In the genomic region with DNA sequence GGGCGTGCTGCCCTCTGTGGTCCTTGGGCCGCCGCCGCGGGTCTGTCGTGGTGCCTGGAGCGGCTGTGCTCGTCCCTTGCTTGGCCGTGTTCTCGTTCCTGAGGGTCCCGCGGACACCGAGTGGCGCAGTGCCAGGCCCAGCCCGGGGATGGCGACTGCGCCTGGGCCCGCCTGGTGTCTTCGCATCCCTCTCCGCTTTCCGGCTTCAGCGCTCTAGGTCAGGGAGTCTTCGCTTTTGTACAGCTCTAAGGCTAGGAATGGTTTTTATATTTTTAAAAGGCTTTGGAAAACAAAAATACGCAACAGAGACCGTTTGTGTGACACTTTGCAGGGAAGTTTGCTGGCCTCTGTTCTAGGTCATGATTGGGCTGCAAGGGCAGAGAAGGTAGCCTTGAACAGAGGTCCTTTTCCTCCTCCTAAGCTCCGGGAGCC, we compare ENCODE assay signal across 8 cellular contexts. TPM values are rescaled to one million over a fixed set of nuclear protein-coding genes. Genes with fewer than 3 reads are reported as not detected.
A peak's percentile ranks its signal among the peaks of the same experiment; 100 is the strongest.
DNase-seq lines count a peak whose midpoint lies in the region; ATAC-seq and TF ChIP-seq lines count a peak whose summit lies in the region.

No MANE protein-coding gene starts in this region.

- CTCF ChIA-PET in HCT116 (lab: Charles Lee) = no interaction called here

- H3K79me2 ChIP-seq in HCT116 (ENCODE audit: insufficient read depth, low read length) (peaks cover 51% of the 10 kb centered on the region), MM.1S (ENCODE audit: low read length) (peaks cover 54% of the 10 kb centered on the region)

- POLR2A ChIA-PET in HCT116 (lab: Charles Lee) = no interaction called here

- no peak overlapping the region for H2AFZ ChIP-seq in HCT116 (ENCODE audit: low read depth, low read length, poor library complexity, severe bottlenecking)
- peak overlapping the region; percentile 53 for H2AFZ ChIP-seq in MM.1S (ENCODE audit: low read length)

- TF ChIP-seq RAD21 in HCT116 (IDR thresholded peaks at IDR 0.05; ENCODE audit: low read depth) = no peak

- DNase-seq in activated CD4-positive, CD25-positive, alpha-beta regulatory T cell treated with anti-CD3 and anti-CD28 coated beads, Interleukin-2, amount 50 U/mL, for 72 hours = no peak
- DNase-seq in HCT116 (ENCODE audit: low read depth, low spot score) = no peak
- DNase-seq in MM.1S = peak; percentile 52
- DNase-seq in sigmoid colon = no peak
- no peak for DNase-seq in stimulated activated CD4-positive, alpha-beta T cell treated with anti-CD3 and anti-CD28 coated beads, Interleukin-15, amount 100 ng/mL, for 24 hours

- intact Hi-C loops in HCT116 (cut with micrococcal nuclease) = no loop called here
- intact Hi-C loops in sigmoid colon (cut with DNase I) = no loop called here

- ATAC-seq in activated CD4-positive, CD25-positive, alpha-beta regulatory T cell treated with anti-CD3 and anti-CD28 coated beads, Interleukin-2, amount 50 U/mL, for 24 hours = peak; percentile 3 to 7
- ATAC-seq in HCT116 = no peak; the same call in 1 of the 2 replicates

- H3K4me1 ChIP-seq in HCT116 (ENCODE audit: control insufficient read depth in 1 of 2, insufficient read depth in 2 of 2, low read length in 2 of 2) (peaks cover 5 to 34% of the 10 kb centered on the region in 2 experiments; a peak in 3 of 4 replicates), MM.1S (ENCODE audit: low read length) (peaks cover 16% of the 10 kb centered on the region), sigmoid colon (peaks cover 0 to 46% (median 41%) of the 10 kb centered on the region in 4 donors)

- peaks cover 12% of the 10 kb centered on the region; the same call in 1 of the 2 replicates for H4K20me1 ChIP-seq in HCT116 (ENCODE audit: insufficient read depth)
- peaks cover 14% of the 10 kb centered on the region; the same call in 1 of the 2 replicates for H4K20me1 ChIP-seq in MM.1S (ENCODE audit: insufficient read depth, low read length)

- H3K27me3 ChIP-seq in HCT116 (ENCODE audit: insufficient read depth, low read length) (no peaks in the 10 kb centered on the region), MM.1S (replicated peaks; ENCODE audit: insufficient read depth, low read length) (no peaks in the 10 kb centered on the region), sigmoid colon (no peaks in the 10 kb centered on the region)

- RAD21 ChIA-PET in HCT116 (lab: Charles Lee; ENCODE audit: low non-redundant PET in 1 of 2, low total read pairs in 2 of 2, uncharacterized antibody in 2 of 2, unreplicated experiment in 2 of 2) = no interaction called here

- WGBS in sigmoid colon, 2 donors = 1% methylated on average over 26 of the region's 26 CpGs

- TF ChIP-seq CTCF in HCT116 (IDR thresholded peaks at IDR 0.05 in 2 of 3, conservative IDR thresholded peaks at IDR 0.05 in 1 of 3; ENCODE audit: borderline replicate concordance in 1 of 3, insufficient read depth in 1 of 3, low read depth in 2 of 3, low read length in 2 of 3) = no peak
- TF ChIP-seq CTCF in MM.1S (IDR thresholded peaks at IDR 0.05; ENCODE audit: low read length) = no peak
- no peak for TF ChIP-seq CTCF in sigmoid colon (IDR thresholded peaks at IDR 0.05)

- H3K27ac ChIP-seq in HCT116 (ENCODE audit: low read depth, low read length) (peak overlapping the region; percentile 91), MM.1S (ENCODE audit: low read length) (peak overlapping the region; percentile 28; the same call in 1 of the 2 replicates), angular gyrus (ENCODE audit: low read depth, low read length) (peak overlapping the region; percentile 98), sigmoid colon (peak overlapping the region; percentile 93 to 96 (median 95))

- H3K36me3 ChIP-seq in HCT116 (ENCODE audit: control insufficient read depth in 1 of 2, insufficient read depth in 2 of 2, low read length in 2 of 2) (peaks cover 7 to 23% of the 10 kb centered on the region in 2 experiments; a peak in 2 of 4 replicates), MM.1S (replicated peaks; ENCODE audit: insufficient read depth, low read length) (peaks cover 9% of the 10 kb centered on the region; the same call in 1 of the 2 replicates), sigmoid colon (peaks cover 0 to 24% (median 0%) of the 10 kb centered on the region in 4 donors)

- peaks cover 4% of the 10 kb centered on the region for H3F3A ChIP-seq in MM.1S (ENCODE audit: insufficient read depth, low read length)

- TF ChIP-seq EP300 in sigmoid colon (IDR thresholded peaks at IDR 0.05) = no peak

- H3K9ac ChIP-seq in HCT116 (ENCODE audit: low read length) (peak overlapping the region; percentile 93), MM.1S (ENCODE audit: low read length) (peak overlapping the region; percentile 77)

- H3K9me2 ChIP-seq in HCT116 (ENCODE audit: insufficient read depth) (no peaks in the 10 kb centered on the region), MM.1S (replicated peaks; ENCODE audit: insufficient read depth, low read length) (no peaks in the 10 kb centered on the region)

- H3K4me3 ChIP-seq in HCT116 (replicated peaks in 1 of 2; ENCODE audit: low read depth in 1 of 2, low read length in 2 of 2) (peak overlapping the region; percentile 76 to 87), MM.1S (ENCODE audit: low read length) (peak overlapping the region; percentile 92), iPS-11a (ENCODE audit: low read depth, low read length) (peak overlapping the region; percentile 87), sigmoid colon (peak overlapping the region; percentile 85 to 95 (median 90))

- H3K9me3 ChIP-seq in HCT116 (ENCODE audit: control insufficient read depth in 1 of 2, insufficient read depth in 1 of 2, low read depth in 1 of 2, low read length in 2 of 2) (no peaks in the 10 kb centered on the region), MM.1S (replicated peaks; ENCODE audit: insufficient read depth, low read length) (no peaks in the 10 kb centered on the region), sigmoid colon (no peaks in the 10 kb centered on the region)

- peak overlapping the region; percentile 77 for H3K4me2 ChIP-seq in HCT116 (ENCODE audit: low read length)
- peak overlapping the region; percentile 76 for H3K4me2 ChIP-seq in MM.1S (ENCODE audit: low read depth, low read length)

- TF ChIP-seq POLR2A in HCT116 (IDR thresholded peaks at IDR 0.05; ENCODE audit: borderline replicate concordance, extremely low read depth, insufficient read depth, insufficient read length) = no peak
- no peak for TF ChIP-seq POLR2A in sigmoid colon (IDR thresholded peaks at IDR 0.05)

- BruUV-seq in HCT116 (replicated peaks; lab: Mats Ljungman, UMichigan) = no TSS peak

TF ChIP-seq in HCT116, 20 proteins besides CTCF, POLR2A, EP300 and RAD21:
- TF ChIP-seq, protein P1, sequence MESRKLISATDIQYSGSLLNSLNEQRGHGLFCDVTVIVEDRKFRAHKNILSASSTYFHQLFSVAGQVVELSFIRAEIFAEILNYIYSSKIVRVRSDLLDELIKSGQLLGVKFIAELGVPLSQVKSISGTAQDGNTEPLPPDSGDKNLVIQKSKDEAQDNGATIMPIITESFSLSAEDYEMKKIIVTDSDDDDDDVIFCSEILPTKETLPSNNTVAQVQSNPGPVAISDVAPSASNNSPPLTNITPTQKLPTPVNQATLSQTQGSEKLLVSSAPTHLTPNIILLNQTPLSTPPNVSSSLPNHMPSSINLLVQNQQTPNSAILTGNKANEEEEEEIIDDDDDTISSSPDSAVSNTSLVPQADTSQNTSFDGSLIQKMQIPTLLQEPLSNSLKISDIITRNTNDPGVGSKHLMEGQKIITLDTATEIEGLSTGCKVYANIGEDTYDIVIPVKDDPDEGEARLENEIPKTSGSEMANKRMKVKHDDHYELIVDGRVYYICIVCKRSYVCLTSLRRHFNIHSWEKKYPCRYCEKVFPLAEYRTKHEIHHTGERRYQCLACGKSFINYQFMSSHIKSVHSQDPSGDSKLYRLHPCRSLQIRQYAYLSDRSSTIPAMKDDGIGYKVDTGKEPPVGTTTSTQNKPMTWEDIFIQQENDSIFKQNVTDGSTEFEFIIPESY (IDR thresholded peaks at IDR 0.05; ENCODE audit: extremely low read depth, insufficient replicate concordance, low read length) = no peak

RNA-seq across cellular contexts. Expression of a gene that starts 0.7 kb away (rescaled TPM):
- 419 TPM for total RNA-seq in HCT116 (2021; ENCODE audit: unreplicated experiment)
- polyA plus RNA-seq in HCT116 (2012) = 378 and 383 TPM in 2 replicates
- 100 to 1,000 TPM; 169 to 279 (median 199) TPM for total RNA-seq in sigmoid colon
- 100 to 1,000 TPM; 505 to 648 (median 568) TPM for polyA plus RNA-seq in sigmoid colon

Comparison
In these comparisons a context has a peak if more than half of its experiments do, and no peak if none do; other contexts are left out.
1. H3K27ac ChIP-seq: peak in every context shown above with its lines; median percentile 98 in angular gyrus; 95 in sigmoid colon; 91 in HCT116; 28 in MM.1S.